19 cellular contexts compared by ENCODE assay signal in genomic region chr6:24107294-24107693, GRCh38.
DNase-seq lines count a peak whose midpoint lies in the region; TF ChIP-seq lines count a peak whose summit lies in the region.
"Had no signal": no experiment of that assay in that cellular context is flagged by ENCODE, and none has a peak within 500 bp of the region (broad histone marks: within the 10 kb centered on the region; RNA-seq: fewer than 3 reads in every experiment).

No MANE protein-coding gene starts in this region.

- H3K4me3 ChIP-seq in WERI-Rb-1 (ENCODE audit: low read depth, low read length): 0 out of 2 replicates have a peak overlapping the region, but pooled peaks have one; percentile 3
- H3K4me3 ChIP-seq: A549; BLaER1 treated with 17β-estradiol and CSF1 and Interleukin-3, amounts not matched to agents 10 nM and 100 nM; GM23338 had no signal

- DNase-seq in NCI-H524 (lab: John Stamatoyannopoulos, UW) (peak; percentile 58 to 86), NCI-H524 treated with DMSO at 0.1 percent for 48 hours (lab: John Stamatoyannopoulos, UW) (no peak), WERI-Rb-1 (peak; percentile 82), retina (peak; percentile 23), DMS153 treated with DMSO at 0.1 percent for 48 hours (lab: John Stamatoyannopoulos, UW; ENCODE audit: unreplicated experiment) (no peak)
- no peak for DNase-seq in activated effector memory CD4-positive, alpha-beta T cell treated with anti-CD3 and anti-CD28 coated beads, Interleukin-2, amount 50 U/mL, for 16 hours
- DNase-seq: 8988T; ACHN; AML-193; BE2C; CD4-positive, alpha-beta T cell; CD8-positive, alpha-beta memory T cell; DMS153; DMS79 treated with DMSO at 0.1 percent for 48 hours; GF-D8; H9 had no signal

- TF ChIP-seq CTCF in WERI-Rb-1 (IDR thresholded peaks at IDR 0.05; ENCODE audit: low read depth, low read length): no peak

- no peaks in the 10 kb centered on the region for H3K36me3 ChIP-seq in WERI-Rb-1
- H3K36me3 ChIP-seq: BE2C; BLaER1 treated with 17β-estradiol and CSF1 and Interleukin-3, amounts not matched to agents 10 nM and 100 nM had no signal

- H3K27me3 ChIP-seq in WERI-Rb-1 (ENCODE audit: insufficient read depth, low read depth, severe bottlenecking): no peaks in the 10 kb centered on the region
- H3K27me3 ChIP-seq: BE2C; BLaER1 treated with 17β-estradiol and CSF1 and Interleukin-3, amounts not matched to agents 10 nM and 100 nM had no signal

- H3K9me3 ChIP-seq in WERI-Rb-1 (ENCODE audit: severe bottlenecking): no peaks in the 10 kb centered on the region
- H3K9me3 ChIP-seq: A549; BE2C; BLaER1 treated with 17β-estradiol and CSF1 and Interleukin-3, amounts not matched to agents 10 nM and 100 nM had no signal

- peak overlapping the region; percentile 3 for H3K27ac ChIP-seq in WERI-Rb-1
- H3K27ac ChIP-seq: A549; BLaER1 treated with 17β-estradiol and CSF1 and Interleukin-3, amounts not matched to agents 10 nM and 100 nM had no signal

Comparison
In these comparisons a context has a peak if more than half of its experiments do, and no peak if none do; other contexts are left out.
1. DNase-seq: peak in NCI-H524 (2 of 2), WERI-Rb-1 (single experiment) and retina (single experiment); none in NCI-H524 treated with DMSO at 0.1 percent for 48 hours (single experiment), activated effector memory CD4-positive, alpha-beta T cell treated with anti-CD3 and anti-CD28 coated beads, Interleukin-2, amount 50 U/mL, for 16 hours (single experiment) and DMS153 treated with DMSO at 0.1 percent for 48 hours (single experiment).